1 cellular context compared by ENCODE assay signal in genomic region chr5:176178789-176179188, GRCh38.
TF ChIP-seq lines count a peak whose summit lies in the region.

No MANE protein-coding gene starts in this region.

TF ChIP-seq in GM23338, 12 proteins besides CTCF, POLR2A, EP300 and RAD21 (continued from another document):
- TF ChIP-seq ZNF462 (CRISPR knock-in tag; IDR thresholded peaks at IDR 0.05) (no peak), EZH2 (IDR thresholded peaks at IDR 0.05; ENCODE audit: low read depth, unreplicated experiment) (no peak), ZNF331 (CRISPR knock-in tag; IDR thresholded peaks at IDR 0.05; ENCODE audit: low read depth) (no peak), ETS1 (IDR thresholded peaks at IDR 0.05) (no peak), JUNB (IDR thresholded peaks at IDR 0.05; ENCODE audit: unreplicated experiment) (no peak), REST (IDR thresholded peaks at IDR 0.05; ENCODE audit: unreplicated experiment) (no peak), NANOG (IDR thresholded peaks at IDR 0.05; ENCODE audit: borderline replicate concordance) (no peak), POLR2AphosphoS5 (IDR thresholded peaks at IDR 0.05; ENCODE audit: low read depth) (no peak)
